In genomic region chr17:59618894-59619312, GRCh38 we compare ENCODE assay signal across 1 cellular context.
TF ChIP-seq lines count a peak whose summit lies in the region.

No MANE protein-coding gene starts in this region.

TF ChIP-seq in WTC11, 78 proteins besides CTCF, POLR2A, EP300 and RAD21 (continued from another document):
- TF ChIP-seq CDX4 (CRISPR knock-in tag; IDR thresholded peaks at IDR 0.05; ENCODE audit: borderline replicate concordance) (no peak), SMAD3 (CRISPR knock-in tag; IDR thresholded peaks at IDR 0.05; ENCODE audit: borderline replicate concordance) (no peak), USF1 (CRISPR knock-in tag; IDR thresholded peaks at IDR 0.05) (no peak), ZNF671 (CRISPR knock-in tag; IDR thresholded peaks at IDR 0.05) (no peak), FOXJ3 (CRISPR knock-in tag; IDR thresholded peaks at IDR 0.05; ENCODE audit: borderline replicate concordance) (no peak), ERG (CRISPR knock-in tag; IDR thresholded peaks at IDR 0.05) (no peak)
